In genomic region chr4:119455734-119456133, GRCh38 we compare ENCODE assay signal across 8 cellular contexts.
DNase-seq lines count a peak whose midpoint lies in the region; ATAC-seq and TF ChIP-seq lines count a peak whose summit lies in the region.
"Not testable (repeated sequence)": the region's sequence is repeated elsewhere in the genome, so short reads cannot be mapped to it uniquely, and the experiment has no call there.

No MANE protein-coding gene starts in this region.

- not testable (repeated sequence) for H4K20me1 ChIP-seq in OCI-LY1 (ENCODE audit: insufficient read depth, low read length); smooth muscle cell (ENCODE audit: low read depth)

- not testable (repeated sequence) for H2AFZ ChIP-seq in OCI-LY1 (ENCODE audit: low read length); smooth muscle cell (ENCODE audit: low read depth)

- H3F3A ChIP-seq in OCI-LY1 (ENCODE audit: insufficient read depth, low read length); smooth muscle cell (ENCODE audit: low read depth): not testable (repeated sequence)

- not testable (repeated sequence) for H3K27me3 Mint-ChIP-seq in HFFc6 (ENCODE audit: insufficient read depth); activated CD8-positive, alpha-beta T cell treated with anti-CD3 and anti-CD28 coated beads for 36 hours; central memory CD8-positive, alpha-beta T cell

- H3K36me3 Mint-ChIP-seq in HFFc6 (ENCODE audit: low read depth); activated CD8-positive, alpha-beta T cell treated with anti-CD3 and anti-CD28 coated beads for 36 hours (ENCODE audit: low read depth): not testable (repeated sequence)
- H3K36me3 Mint-ChIP-seq in central memory CD8-positive, alpha-beta T cell (ENCODE audit: insufficient read depth), result peaks cover 13% of the 10 kb centered on the region

- peak overlapping the region; percentile 86 for H3K27ac ChIP-seq in C4-2B
- H3K27ac ChIP-seq in OCI-LY1 (ENCODE audit: low read depth, low read length, poor library complexity, severe bottlenecking); mucosa of rectum (ENCODE audit: low read depth in 2 of 2, low read length in 2 of 2); smooth muscle cell (ENCODE audit: low read depth): not testable (repeated sequence)

- H3K9me3 Mint-ChIP-seq in HFFc6; activated CD8-positive, alpha-beta T cell treated with anti-CD3 and anti-CD28 coated beads for 36 hours; central memory CD8-positive, alpha-beta T cell: not testable (repeated sequence)

- H3K27ac Mint-ChIP-seq in HFFc6, result 0 out of 2 replicates have a peak overlapping the region, but pooled peaks have one; percentile 36
- H3K27ac Mint-ChIP-seq in activated CD8-positive, alpha-beta T cell treated with anti-CD3 and anti-CD28 coated beads for 36 hours; central memory CD8-positive, alpha-beta T cell (ENCODE audit: low read depth): not testable (repeated sequence)

- not testable (repeated sequence) for H3K4me1 Mint-ChIP-seq in HFFc6 (ENCODE audit: low read depth); activated CD8-positive, alpha-beta T cell treated with anti-CD3 and anti-CD28 coated beads for 36 hours (ENCODE audit: low read depth); central memory CD8-positive, alpha-beta T cell

- 92% methylated on average over 18 of the region's 18 CpGs for WGBS in smooth muscle cell (ENCODE audit: low lambda C conversion rate)

- peak overlapping the region; percentile 83 for H3K4me2 ChIP-seq in OCI-LY1 (ENCODE audit: low read length)
- H3K4me2 ChIP-seq in smooth muscle cell, result not testable (repeated sequence)

- not testable (repeated sequence) for H3K36me3 ChIP-seq in OCI-LY1 (ENCODE audit: insufficient read depth, low read length); mucosa of rectum (ENCODE audit: control insufficient read depth in 2 of 2, insufficient read depth in 2 of 2, low read length in 2 of 2); smooth muscle cell (ENCODE audit: low read depth)

- not testable (repeated sequence) for H3K9me3 ChIP-seq in OCI-LY1 (ENCODE audit: low read length); mucosa of rectum (ENCODE audit: control insufficient read depth in 2 of 2, low read length in 2 of 2); smooth muscle cell (replicated peaks; ENCODE audit: low read depth)

- CTCF ChIA-PET in activated CD8-positive, alpha-beta T cell treated with anti-CD3 and anti-CD28 coated beads for 36 hours (lab: Charles Lee), result not testable (repeated sequence)

- H3K4me3 ChIP-seq in OCI-LY1 (ENCODE audit: low read depth, low read length, poor library complexity, severe bottlenecking) (peak overlapping the region; percentile 68), mucosa of rectum (ENCODE audit: low read length in 2 of 2) (peak overlapping the region; percentile 46 to 48), smooth muscle cell (peak overlapping the region; percentile 56)

- intact Hi-C loops in activated CD8-positive, alpha-beta T cell treated with anti-CD3 and anti-CD28 coated beads for 36 hours (cut with micrococcal nuclease), result loop anchor here (10.0 kb wide), 1 partner anchor 141 kb away; no protein-coding TSS in a partner anchor
- intact Hi-C loops in head of caudate nucleus (cut with DNase I), result not testable (repeated sequence)

- not testable (repeated sequence) for H3K4me1 ChIP-seq in OCI-LY1 (ENCODE audit: insufficient read depth, low read length, severe bottlenecking); mucosa of rectum (ENCODE audit: control insufficient read depth in 2 of 2, insufficient read depth in 2 of 2, low read length in 2 of 2); smooth muscle cell (ENCODE audit: low read depth)

- not testable (repeated sequence) for H3K9me2 ChIP-seq in OCI-LY1 (ENCODE audit: low read depth, low read length)

- H3K79me2 ChIP-seq in OCI-LY1 (ENCODE audit: insufficient read depth, low read length); smooth muscle cell (ENCODE audit: low read depth): not testable (repeated sequence)

- not testable (repeated sequence) for H3K27me3 ChIP-seq in OCI-LY1 (ENCODE audit: insufficient read depth, low read length); mucosa of rectum (ENCODE audit: control insufficient read depth in 2 of 2, insufficient read depth in 2 of 2, low read length in 2 of 2); smooth muscle cell (ENCODE audit: low read depth)

- TF ChIP-seq CTCF in C4-2B (conservative IDR thresholded peaks at IDR 0.05); HFFc6 (IDR thresholded peaks at IDR 0.05); OCI-LY1 (IDR thresholded peaks at IDR 0.05; ENCODE audit: low read length); activated CD8-positive, alpha-beta T cell treated with anti-CD3 and anti-CD28 coated beads for 36 hours (IDR thresholded peaks at IDR 0.05); smooth muscle cell (IDR thresholded peaks at IDR 0.05; ENCODE audit: borderline replicate concordance, insufficient read depth, poor library complexity, severe bottlenecking): not testable (repeated sequence)

- H3K4me3 Mint-ChIP-seq in HFFc6, result peak overlapping the region; percentile 92
- peak overlapping the region; percentile 92 for H3K4me3 Mint-ChIP-seq in activated CD8-positive, alpha-beta T cell treated with anti-CD3 and anti-CD28 coated beads for 36 hours
- H3K4me3 Mint-ChIP-seq in central memory CD8-positive, alpha-beta T cell, result peak overlapping the region; percentile 91

- ATAC-seq in activated CD8-positive, alpha-beta T cell treated with anti-CD3 and anti-CD28 coated beads for 36 hours; central memory CD8-positive, alpha-beta T cell (replicated peaks; ENCODE audit: extremely low read depth, poor library complexity, severe bottlenecking): not testable (repeated sequence)

- DNase-seq in HFFc6; activated CD8-positive, alpha-beta T cell treated with anti-CD3 and anti-CD28 coated beads for 36 hours; central memory CD8-positive, alpha-beta T cell (ENCODE audit: low spot score in 2 of 2); smooth muscle cell (lab: John Stamatoyannopoulos, UW; ENCODE audit: unreplicated experiment): not testable (repeated sequence)
- peak in 38 of 42 donors; percentile 10 to 85 (median 60) for DNase-seq in head of caudate nucleus

- POLR2A ChIA-PET in activated CD8-positive, alpha-beta T cell treated with anti-CD3 and anti-CD28 coated beads for 36 hours (lab: Charles Lee), result interaction anchor here (0.9 kb wide), 1 partner anchor 10 kb away, joined by 3 read pairs; no protein-coding TSS in a partner anchor

- H3K9ac ChIP-seq in OCI-LY1 (ENCODE audit: low read length), result peak overlapping the region; percentile 67; the same call in 1 of the 2 replicates
- not testable (repeated sequence) for H3K9ac ChIP-seq in mucosa of rectum (ENCODE audit: low read depth in 1 of 2, low read length in 2 of 2); smooth muscle cell (ENCODE audit: low read depth)
